In the genomic region with DNA sequence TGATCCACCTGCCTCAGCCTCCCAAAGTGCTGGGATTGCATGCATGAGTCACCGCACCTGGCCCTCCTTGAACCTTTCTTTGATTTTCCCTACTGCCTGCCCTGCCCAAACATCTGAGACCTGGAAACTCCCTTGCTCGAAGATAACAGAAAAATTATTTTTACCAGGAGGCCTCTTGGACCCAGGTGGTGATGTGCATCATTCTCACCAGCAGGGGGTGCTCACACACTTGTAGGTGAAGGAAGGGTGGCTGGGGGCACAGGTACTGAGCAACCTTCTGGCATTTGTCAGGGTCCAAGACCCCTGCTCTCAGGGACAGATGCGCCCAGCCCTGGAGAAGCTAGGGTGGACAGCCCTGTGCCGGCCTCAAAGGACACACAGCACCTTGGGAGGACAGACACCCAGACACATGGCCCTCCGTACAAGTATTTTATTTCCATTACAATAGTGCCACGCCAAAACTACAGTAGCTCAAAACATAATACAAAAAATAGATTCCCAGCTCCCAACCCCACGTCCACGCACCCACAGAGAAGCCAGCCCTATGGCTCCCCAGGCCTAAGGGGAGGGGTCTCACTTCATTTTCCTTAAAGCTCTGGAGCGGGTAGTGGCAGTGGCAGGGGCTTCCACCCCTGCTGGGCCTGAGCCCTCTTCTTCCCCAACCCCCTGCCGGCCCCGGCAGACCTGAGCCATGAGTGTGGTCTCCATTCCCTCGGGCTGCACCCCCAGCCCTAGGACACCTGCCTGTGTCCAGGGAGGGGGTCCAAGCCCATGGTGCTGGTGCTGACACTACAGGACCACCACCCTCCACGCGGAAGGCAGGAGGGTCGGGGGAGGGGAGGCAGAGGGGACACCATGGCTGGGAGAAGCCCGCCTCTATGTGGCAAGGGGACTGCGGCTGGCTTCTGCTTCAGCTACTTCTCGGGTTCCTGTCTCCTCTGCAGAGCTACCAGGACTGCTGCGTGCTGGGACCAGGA, we compare ENCODE assay signal across 8 cellular contexts. TPM values are rescaled to one million over a fixed set of nuclear protein-coding genes. Genes with fewer than 3 reads are reported as not detected.
DNase-seq lines count a peak whose midpoint lies in the region; ATAC-seq and TF ChIP-seq lines count a peak whose summit lies in the region.

No MANE protein-coding gene starts in this region.

- H3K9ac ChIP-seq in parathyroid adenoma, result no peak overlapping the region

- TF ChIP-seq CTCF in fibroblast of mammary gland (conservative IDR thresholded peaks at IDR 0.05; ENCODE audit: control insufficient read depth, insufficient read depth, low read depth, low read length), result peak; percentile 77
- TF ChIP-seq CTCF in parathyroid adenoma (IDR thresholded peaks at IDR 0.05), result peak; percentile 40
- peak; percentile 74 for TF ChIP-seq CTCF in upper lobe of right lung (IDR thresholded peaks at IDR 0.05)

- H3K27ac ChIP-seq in parathyroid adenoma (no peak overlapping the region), upper lobe of right lung (no peak overlapping the region)

- DNase-seq in NCI-H2227 (lab: John Stamatoyannopoulos, UW; ENCODE audit: unreplicated experiment), result peak; percentile 71
- DNase-seq in NCI-H2227 treated with DMSO at 0.1 percent for 48 hours (lab: John Stamatoyannopoulos, UW), result no peak
- DNase-seq in NCI-H69 (lab: John Stamatoyannopoulos, UW), result peak; percentile 58
- DNase-seq in activated CD8-positive, alpha-beta memory T cell treated with anti-CD3 and anti-CD28 coated beads, Interleukin-2, amount 50 U/mL, for 48 hours, result peak; percentile 88
- peak; percentile 49 for DNase-seq in fibroblast of mammary gland (ENCODE audit: low read depth)
- no peak for DNase-seq in upper lobe of right lung

- ATAC-seq in upper lobe of right lung (peak; percentile 62), GM18907 (IDR thresholded peaks at IDR 0.05; ENCODE audit: unreplicated experiment) (no peak)

- no peaks in the 10 kb centered on the region for H3K79me2 ChIP-seq in parathyroid adenoma

- H3K36me3 ChIP-seq in parathyroid adenoma (ENCODE audit: control insufficient read depth, insufficient read depth, low read length), result no peaks in the 10 kb centered on the region
- H3K36me3 ChIP-seq in upper lobe of right lung, result peaks cover 17% of the 10 kb centered on the region

- H3K9me3 ChIP-seq in parathyroid adenoma (ENCODE audit: control insufficient read depth, low read length) (no peaks in the 10 kb centered on the region), upper lobe of right lung (no peaks in the 10 kb centered on the region)

- H3K27me3 ChIP-seq in parathyroid adenoma (ENCODE audit: control insufficient read depth, insufficient read depth, low read length) (no peaks in the 10 kb centered on the region), upper lobe of right lung (no peaks in the 10 kb centered on the region)

- H2AFZ ChIP-seq in parathyroid adenoma, result no peak overlapping the region

- H3K4me1 ChIP-seq in parathyroid adenoma (no peaks in the 10 kb centered on the region), upper lobe of right lung (no peaks in the 10 kb centered on the region)

- H3K4me3 ChIP-seq in fibroblast of mammary gland (ENCODE audit: control insufficient read depth, low read depth, low read length), result no peak overlapping the region
- H3K4me3 ChIP-seq in parathyroid adenoma (ENCODE audit: low read depth, low read length), result no peak overlapping the region
- H3K4me3 ChIP-seq in upper lobe of right lung, result no peak overlapping the region

- intact Hi-C loops in upper lobe of right lung (cut with DNase I), result no loop called here

- H3K4me2 ChIP-seq in parathyroid adenoma (ENCODE audit: low read length), result no peak overlapping the region

RNA-seq across cellular contexts. Expression of gene EIF4G3, which starts 40.4 kb away (rescaled TPM):
- 44.5 TPM for total RNA-seq in upper lobe of right lung

Comparison
In these comparisons a context has a peak if more than half of its experiments do, and no peak if none do; other contexts are left out.
1. DNase-seq: peak in NCI-H2227 (single experiment), NCI-H69 (single experiment), activated CD8-positive, alpha-beta memory T cell treated with anti-CD3 and anti-CD28 coated beads, Interleukin-2, amount 50 U/mL, for 48 hours (single experiment) and fibroblast of mammary gland (single experiment); none in NCI-H2227 treated with DMSO at 0.1 percent for 48 hours (single experiment) and upper lobe of right lung (single experiment).
2. Peak in every context shown above with its lines, with median percentiles within 50 percentile points of each other: CTCF ChIP-seq.